ENCODE assay signal across 9 cellular contexts in genomic region chr6:137224890-137225198, GRCh38. TPM values are rescaled to one million over a fixed set of nuclear protein-coding genes. Genes with fewer than 3 reads are reported as not detected.
A peak's percentile ranks its signal among the peaks of the same experiment; 100 is the strongest.
DNase-seq lines count a peak whose midpoint lies in the region; ATAC-seq and TF ChIP-seq lines count a peak whose summit lies in the region.
"Had no signal": no experiment of that assay in that cellular context is flagged by ENCODE, and none has a peak within 500 bp of the region (broad histone marks: within the 10 kb centered on the region; RNA-seq: fewer than 3 reads in every experiment).

No MANE protein-coding gene starts in this region.

- H3K9me3 ChIP-seq in transverse colon, result no peaks in the 10 kb centered on the region

- TF ChIP-seq POLR2A in transverse colon (IDR thresholded peaks at IDR 0.05), result no peak

- 47 to 50% methylated on average over 1 of the region's 1 CpG for WGBS in transverse colon (ENCODE audit: low coverage in 1 of 2), 2 donors

- peaks cover 10% of the 10 kb centered on the region for H3K27me3 Mint-ChIP-seq in activated naive CD8-positive, alpha-beta T cell treated with anti-CD3 and anti-CD28 coated beads, Interleukin-2, amount 10 ng/mL, durations not matched to agents 7 days and 5 days
- H3K27me3 Mint-ChIP-seq in activated naive CD8-positive, alpha-beta T cell treated with anti-CD3 and anti-CD28 coated beads for 36 hours, result peaks cover 9% of the 10 kb centered on the region
- peaks cover 2% of the 10 kb centered on the region for H3K27me3 Mint-ChIP-seq in activated T-helper 2 cell treated with anti-CD3 and anti-CD28 coated beads, Interferon-gamma antibody, Interleukin-2, Interleukin-4, amounts not matched to agents 10 μg/mL and 5 μg/mL and 100 μg/mL, durations not matched to agents 14 hours and 24 hours and 36 hours (ENCODE audit: low read depth)

- H3K4me1 ChIP-seq in transverse colon, result peaks cover 3 to 45% (median 7%) of the 10 kb centered on the region in 4 donors

- peaks cover 2% of the 10 kb centered on the region for H3K9me3 Mint-ChIP-seq in activated naive CD8-positive, alpha-beta T cell treated with anti-CD3 and anti-CD28 coated beads, Interleukin-2, amount 10 ng/mL, durations not matched to agents 7 days and 5 days
- peaks cover 2% of the 10 kb centered on the region for H3K9me3 Mint-ChIP-seq in activated naive CD8-positive, alpha-beta T cell treated with anti-CD3 and anti-CD28 coated beads for 36 hours
- no peaks in the 10 kb centered on the region for H3K9me3 Mint-ChIP-seq in activated T-helper 2 cell treated with anti-CD3 and anti-CD28 coated beads, Interferon-gamma antibody, Interleukin-2, Interleukin-4, amounts not matched to agents 10 μg/mL and 5 μg/mL and 100 μg/mL, durations not matched to agents 14 hours and 24 hours and 36 hours

- H3K36me3 Mint-ChIP-seq in activated naive CD8-positive, alpha-beta T cell treated with anti-CD3 and anti-CD28 coated beads, Interleukin-2, amount 10 ng/mL, durations not matched to agents 7 days and 5 days, result no peaks in the 10 kb centered on the region
- no peaks in the 10 kb centered on the region for H3K36me3 Mint-ChIP-seq in activated naive CD8-positive, alpha-beta T cell treated with anti-CD3 and anti-CD28 coated beads for 36 hours
- H3K36me3 Mint-ChIP-seq in activated T-helper 2 cell treated with anti-CD3 and anti-CD28 coated beads, Interferon-gamma antibody, Interleukin-2, Interleukin-4, amounts not matched to agents 10 μg/mL and 5 μg/mL and 100 μg/mL, durations not matched to agents 14 hours and 24 hours and 36 hours (ENCODE audit: low read depth), result peaks cover 4% of the 10 kb centered on the region

- peak overlapping the region; percentile 54 to 74 (median 64) for H3K27ac ChIP-seq in transverse colon

- no peak overlapping the region for H3K4me3 ChIP-seq in transverse colon

- POLR2A ChIA-PET in activated naive CD8-positive, alpha-beta T cell treated with anti-CD3 and anti-CD28 coated beads, Interleukin-2, amount 10 ng/mL, durations not matched to agents 7 days and 5 days (lab: Charles Lee), result interaction anchor here (1.5 to 1.8 kb wide), 2 partner anchors 9 kb away, joined by 3 to 11 read pairs; no protein-coding TSS in a partner anchor

- H3K27me3 ChIP-seq in transverse colon, result no peaks in the 10 kb centered on the region

- DNase-seq in activated naive CD8-positive, alpha-beta T cell treated with anti-CD3 and anti-CD28 coated beads, Interleukin-2, amount 10 ng/mL, durations not matched to agents 7 days and 5 days, result no peak
- DNase-seq in activated naive CD8-positive, alpha-beta T cell treated with anti-CD3 and anti-CD28 coated beads for 36 hours, result no peak
- no peak for DNase-seq in activated T-helper 2 cell treated with anti-CD3 and anti-CD28 coated beads, Interferon-gamma antibody, Interleukin-2, Interleukin-4, amounts not matched to agents 10 μg/mL and 5 μg/mL and 100 μg/mL, durations not matched to agents 14 hours and 24 hours and 36 hours (ENCODE audit: low spot score)
- DNase-seq in transverse colon (no peak), activated gamma-delta T cell treated with Interleukin-2 at 50 U/mL for 16 hours (no peak), islet precursor cell (no peak), NCI-H1436 (lab: John Stamatoyannopoulos, UW) (no peak)

- ATAC-seq in activated naive CD8-positive, alpha-beta T cell treated with anti-CD3 and anti-CD28 coated beads, Interleukin-2, amount 10 ng/mL, durations not matched to agents 7 days and 5 days (ENCODE audit: low read depth), result peak; percentile 32
- ATAC-seq in HG03196 (IDR thresholded peaks at IDR 0.05; ENCODE audit: unreplicated experiment), result peak; percentile 57

- peaks cover 40% of the 10 kb centered on the region for H3K4me1 Mint-ChIP-seq in activated naive CD8-positive, alpha-beta T cell treated with anti-CD3 and anti-CD28 coated beads, Interleukin-2, amount 10 ng/mL, durations not matched to agents 7 days and 5 days
- peaks cover 43% of the 10 kb centered on the region for H3K4me1 Mint-ChIP-seq in activated naive CD8-positive, alpha-beta T cell treated with anti-CD3 and anti-CD28 coated beads for 36 hours
- peaks cover 50% of the 10 kb centered on the region for H3K4me1 Mint-ChIP-seq in activated T-helper 2 cell treated with anti-CD3 and anti-CD28 coated beads, Interferon-gamma antibody, Interleukin-2, Interleukin-4, amounts not matched to agents 10 μg/mL and 5 μg/mL and 100 μg/mL, durations not matched to agents 14 hours and 24 hours and 36 hours (ENCODE audit: low read depth)

- no peak for TF ChIP-seq EP300 in transverse colon (IDR thresholded peaks at IDR 0.05; ENCODE audit: low read depth)

- in situ Hi-C loops in transverse colon (cut with MboI; ENCODE audit: low pct_ligation_motif_present in 1 of 4, low pct_unique_long_range_greater_than_20kb in 1 of 4, low sequenced_read_pairs in 3 of 4), result no loop called here

- peak overlapping the region; percentile 41 for H3K4me3 Mint-ChIP-seq in activated naive CD8-positive, alpha-beta T cell treated with anti-CD3 and anti-CD28 coated beads, Interleukin-2, amount 10 ng/mL, durations not matched to agents 7 days and 5 days
- no peak overlapping the region for H3K4me3 Mint-ChIP-seq in activated naive CD8-positive, alpha-beta T cell treated with anti-CD3 and anti-CD28 coated beads for 36 hours
- no peak overlapping the region for H3K4me3 Mint-ChIP-seq in activated T-helper 2 cell treated with anti-CD3 and anti-CD28 coated beads, Interferon-gamma antibody, Interleukin-2, Interleukin-4, amounts not matched to agents 10 μg/mL and 5 μg/mL and 100 μg/mL, durations not matched to agents 14 hours and 24 hours and 36 hours (ENCODE audit: low read depth)

- intact Hi-C loops in activated T-helper 2 cell treated with anti-CD3 and anti-CD28 coated beads, Interferon-gamma antibody, Interleukin-2, Interleukin-4, amounts not matched to agents 10 μg/mL and 5 μg/mL and 100 μg/mL, durations not matched to agents 14 hours and 24 hours and 36 hours (cut with micrococcal nuclease), result loop anchor here (5.0 kb wide), 1 partner anchor 37 kb away; no protein-coding TSS in a partner anchor
- intact Hi-C loops in transverse colon (cut with DNase I; ENCODE audit: low total_unique reads), result loop anchor here (5.0 kb wide), 1 partner anchor 938 kb away; the partner anchor contains the start of gene BCLAF1

- no peaks in the 10 kb centered on the region for H3K36me3 ChIP-seq in transverse colon

- no peak for TF ChIP-seq CTCF in transverse colon (IDR thresholded peaks at IDR 0.05)

- H3K27ac Mint-ChIP-seq in activated naive CD8-positive, alpha-beta T cell treated with anti-CD3 and anti-CD28 coated beads, Interleukin-2, amount 10 ng/mL, durations not matched to agents 7 days and 5 days, result peak overlapping the region; percentile 67
- H3K27ac Mint-ChIP-seq in activated naive CD8-positive, alpha-beta T cell treated with anti-CD3 and anti-CD28 coated beads for 36 hours, result no peak overlapping the region
- peak overlapping the region; percentile 47 for H3K27ac Mint-ChIP-seq in activated T-helper 2 cell treated with anti-CD3 and anti-CD28 coated beads, Interferon-gamma antibody, Interleukin-2, Interleukin-4, amounts not matched to agents 10 μg/mL and 5 μg/mL and 100 μg/mL, durations not matched to agents 14 hours and 24 hours and 36 hours

RNA-seq across cellular contexts. Expression of gene IFNGR1, which starts 5.7 kb away (rescaled TPM):
- 10 to 100 TPM; 29.1 to 29.8 TPM for total RNA-seq in activated naive CD8-positive, alpha-beta T cell treated with anti-CD3 and anti-CD28 coated beads, Interleukin-2, amount 10 ng/mL, durations not matched to agents 7 days and 5 days
- 10 to 100 TPM; 20.5 to 22.1 TPM for total RNA-seq in activated naive CD8-positive, alpha-beta T cell treated with anti-CD3 and anti-CD28 coated beads for 36 hours
- 22.2 and 26.2 TPM in 2 replicates for total RNA-seq in activated T-helper 2 cell treated with anti-CD3 and anti-CD28 coated beads, Interferon-gamma antibody, Interleukin-2, Interleukin-4, amounts not matched to agents 10 μg/mL and 5 μg/mL and 100 μg/mL, durations not matched to agents 14 hours and 24 hours and 36 hours
- total RNA-seq in transverse colon, result 100 to 1,000 TPM in 2 of 4 donors, 10 to 100 TPM in 1, 1 to 10 TPM in 1; 7.0 to 116 (median 86.8) TPM

RNA-seq across cellular contexts. Expression of gene IL22RA2, which starts 51.4 kb away (rescaled TPM):
- total RNA-seq in activated naive CD8-positive, alpha-beta T cell treated with anti-CD3 and anti-CD28 coated beads, Interleukin-2, amount 10 ng/mL, durations not matched to agents 7 days and 5 days, result not detected
- total RNA-seq in activated naive CD8-positive, alpha-beta T cell treated with anti-CD3 and anti-CD28 coated beads for 36 hours, result not detected
- total RNA-seq in activated T-helper 2 cell treated with anti-CD3 and anti-CD28 coated beads, Interferon-gamma antibody, Interleukin-2, Interleukin-4, amounts not matched to agents 10 μg/mL and 5 μg/mL and 100 μg/mL, durations not matched to agents 14 hours and 24 hours and 36 hours, result not detected in 2 replicates
- total RNA-seq in transverse colon, result under 1 TPM in 1 of 4 donors, not detected in 3; 0.16 TPM
- total RNA-seq: skeletal muscle tissue had no signal
